In the genomic region with DNA sequence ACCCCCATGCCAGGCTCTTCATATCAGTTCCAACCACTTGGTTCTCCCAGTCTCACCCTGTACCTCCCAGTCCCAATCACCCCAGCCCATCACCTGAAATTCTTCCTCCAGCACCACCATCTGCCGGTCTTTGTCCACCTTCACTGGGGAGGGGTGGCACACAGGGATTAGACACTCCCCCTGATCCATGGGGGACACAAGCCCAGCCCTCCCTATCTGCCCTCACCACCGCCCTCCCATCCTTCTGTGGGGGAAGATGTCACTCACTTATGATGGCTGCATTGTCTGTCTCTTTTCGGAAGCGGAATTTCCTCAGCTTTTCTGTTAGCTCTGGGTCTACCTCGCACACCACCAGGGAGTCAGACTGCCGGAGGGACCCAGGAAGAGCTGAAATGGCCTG, we compare ENCODE assay signal across 9 cellular contexts. TPM values are rescaled to one million over a fixed set of nuclear protein-coding genes. Genes with fewer than 3 reads are reported as not detected.
DNase-seq lines count a peak whose midpoint lies in the region; ATAC-seq lines count a peak whose summit lies in the region.
"Had no signal": no experiment of that assay in that cellular context is flagged by ENCODE, and none has a peak within 500 bp of the region (broad histone marks: within the 10 kb centered on the region; RNA-seq: fewer than 3 reads in every experiment).

No MANE protein-coding gene starts in this region.

- peaks cover 16% of the 10 kb centered on the region for H3K36me3 Mint-ChIP-seq in CD4-positive, CD25-positive, alpha-beta regulatory T cell
- H3K36me3 Mint-ChIP-seq in activated naive CD4-positive, alpha-beta T cell treated with anti-CD3 and anti-CD28 coated beads, Interleukin-2, amount 50 U/mL, for 72 hours, result peaks cover 17 to 37% of the 10 kb centered on the region in 2 donors

- no peaks in the 10 kb centered on the region for H3K9me3 ChIP-seq in CD4-positive, CD25-positive, alpha-beta regulatory T cell (ENCODE audit: control insufficient read depth in 2 of 2, low read length in 2 of 2)
- no peaks in the 10 kb centered on the region for H3K9me3 ChIP-seq in muscle layer of duodenum (ENCODE audit: control insufficient read depth in 1 of 2, low read length in 2 of 2)

- peak; percentile 23 to 25 for ATAC-seq in CD4-positive, CD25-positive, alpha-beta regulatory T cell (ENCODE audit: low read depth in 2 of 2)
- ATAC-seq in HG02981 (IDR thresholded peaks at IDR 0.05; ENCODE audit: unreplicated experiment) (peak; percentile 16), GM18517 (IDR thresholded peaks at IDR 0.05; ENCODE audit: unreplicated experiment) (no peak), GM21390 (IDR thresholded peaks at IDR 0.05; ENCODE audit: unreplicated experiment) (no peak)
- ATAC-seq in activated naive CD4-positive, alpha-beta T cell treated with anti-CD3 and anti-CD28 coated beads, Interleukin-2, amount 50 U/mL, for 72 hours, result peak; percentile 42 to 50

- H3K27ac ChIP-seq in CD4-positive, CD25-positive, alpha-beta regulatory T cell (ENCODE audit: insufficient read depth, low read length, poor library complexity, severe bottlenecking), result peak overlapping the region; percentile 88
- H3K27ac ChIP-seq in muscle layer of duodenum (ENCODE audit: low read length), result peak overlapping the region; percentile 82

- H3K36me3 ChIP-seq in CD4-positive, CD25-positive, alpha-beta regulatory T cell (ENCODE audit: control insufficient read depth, insufficient read depth, low read length), result peaks cover 15% of the 10 kb centered on the region
- H3K36me3 ChIP-seq in muscle layer of duodenum (ENCODE audit: control insufficient read depth in 1 of 2, insufficient read depth in 2 of 2, low read length in 2 of 2), result no peaks in the 10 kb centered on the region

- H3K4me3 Mint-ChIP-seq in CD4-positive, CD25-positive, alpha-beta regulatory T cell, result peak overlapping the region; percentile 94 to 100 (median 99)

- H3K27ac Mint-ChIP-seq in CD4-positive, CD25-positive, alpha-beta regulatory T cell, result peak overlapping the region; percentile 98 to 100 (median 100)
- peak overlapping the region; percentile 95 to 99 for H3K27ac Mint-ChIP-seq in activated naive CD4-positive, alpha-beta T cell treated with anti-CD3 and anti-CD28 coated beads, Interleukin-2, amount 50 U/mL, for 72 hours

- peak in 2 of 3 donors; percentile 24 to 49 for DNase-seq in CD4-positive, CD25-positive, alpha-beta regulatory T cell
- DNase-seq in activated naive CD4-positive, alpha-beta T cell treated with anti-CD3 and anti-CD28 coated beads, Interleukin-2, amount 50 U/mL, for 72 hours (ENCODE audit: low spot score in 2 of 2), result peak in 1 of 2 donors; percentile 31
- DNase-seq in SKM-1 treated with dmso at 0.1 percent for 144 hours (lab: John Stamatoyannopoulos, UW; ENCODE audit: unreplicated experiment) (no peak), NCI-H446 treated with DMSO at 0.1 percent for 48 hours (lab: John Stamatoyannopoulos, UW) (no peak)

- no peaks in the 10 kb centered on the region for H3K27me3 ChIP-seq in CD4-positive, CD25-positive, alpha-beta regulatory T cell (ENCODE audit: control insufficient read depth, insufficient read depth, low read length)
- H3K27me3 ChIP-seq in muscle layer of duodenum (ENCODE audit: low read depth, low read length), result no peaks in the 10 kb centered on the region

- H3K4me1 ChIP-seq in CD4-positive, CD25-positive, alpha-beta regulatory T cell (ENCODE audit: control insufficient read depth, insufficient read depth, low read length, poor library complexity, severe bottlenecking), result peaks cover 57% of the 10 kb centered on the region
- H3K4me1 ChIP-seq in muscle layer of duodenum (ENCODE audit: control insufficient read depth in 1 of 2, insufficient read depth in 2 of 2, low read length in 2 of 2), result no peaks in the 10 kb centered on the region

- H3K4me1 Mint-ChIP-seq in CD4-positive, CD25-positive, alpha-beta regulatory T cell, result peaks cover 6 to 80% (median 38%) of the 10 kb centered on the region in 4 donors

- H3K9me3 Mint-ChIP-seq in CD4-positive, CD25-positive, alpha-beta regulatory T cell, result no peaks in the 10 kb centered on the region
- H3K9me3 Mint-ChIP-seq in activated naive CD4-positive, alpha-beta T cell treated with anti-CD3 and anti-CD28 coated beads, Interleukin-2, amount 50 U/mL, for 72 hours, result no peaks in the 10 kb centered on the region

- peak overlapping the region; percentile 90 for H3K4me3 ChIP-seq in CD4-positive, CD25-positive, alpha-beta regulatory T cell (ENCODE audit: low read depth, low read length)
- H3K4me3 ChIP-seq in muscle layer of duodenum (ENCODE audit: low read depth in 1 of 2, low read length in 2 of 2), result peak overlapping the region; percentile 36 to 68

- peaks cover 4% of the 10 kb centered on the region for H3K27me3 Mint-ChIP-seq in CD4-positive, CD25-positive, alpha-beta regulatory T cell

RNA-seq across cellular contexts. Expression of a gene that starts 0.7 kb away (rescaled TPM):
- 512 TPM for total RNA-seq in CD4-positive, CD25-positive, alpha-beta regulatory T cell
- 1,000 to 10,000 TPM; 1,343 to 1,906 (median 1,706) TPM for polyA plus RNA-seq in CD4-positive, CD25-positive, alpha-beta regulatory T cell
- 100 to 1,000 TPM; 315 to 372 TPM for total RNA-seq in activated naive CD4-positive, alpha-beta T cell treated with anti-CD3 and anti-CD28 coated beads, Interleukin-2, amount 50 U/mL, for 72 hours
- total RNA-seq: NCI-H460 had no signal

RNA-seq across cellular contexts. Expression of a gene that starts 7.1 kb away (rescaled TPM):
- total RNA-seq in CD4-positive, CD25-positive, alpha-beta regulatory T cell, result 78.9 TPM
- 1 to 10 TPM; 5.7 to 9.9 (median 6.5) TPM for polyA plus RNA-seq in CD4-positive, CD25-positive, alpha-beta regulatory T cell
- total RNA-seq in activated naive CD4-positive, alpha-beta T cell treated with anti-CD3 and anti-CD28 coated beads, Interleukin-2, amount 50 U/mL, for 72 hours, result 10 to 100 TPM; 42.1 to 56.1 TPM

RNA-seq across cellular contexts. Expression of a gene that starts 14.5 kb away (rescaled TPM):
- 4.9 TPM for total RNA-seq in CD4-positive, CD25-positive, alpha-beta regulatory T cell
- polyA plus RNA-seq in CD4-positive, CD25-positive, alpha-beta regulatory T cell, result 1 to 10 TPM; 2.1 to 4.9 (median 3.1) TPM
- total RNA-seq in activated naive CD4-positive, alpha-beta T cell treated with anti-CD3 and anti-CD28 coated beads, Interleukin-2, amount 50 U/mL, for 72 hours, result 10 to 100 TPM in 1 of 2 donors, 1 to 10 TPM in 1; 5.3 to 11.2 TPM

RNA-seq across cellular contexts. Expression of a gene that starts 39.0 kb away (rescaled TPM):
- not detected for total RNA-seq in CD4-positive, CD25-positive, alpha-beta regulatory T cell
- polyA plus RNA-seq in CD4-positive, CD25-positive, alpha-beta regulatory T cell, result not detected
- 1 to 10 TPM in 1 of 2 donors, not detected in 1; 1.8 TPM for total RNA-seq in activated naive CD4-positive, alpha-beta T cell treated with anti-CD3 and anti-CD28 coated beads, Interleukin-2, amount 50 U/mL, for 72 hours
- total RNA-seq: NCI-H460 had no signal

RNA-seq across cellular contexts. Expression of a gene that starts 55.7 kb away (rescaled TPM):
- 138 TPM for total RNA-seq in CD4-positive, CD25-positive, alpha-beta regulatory T cell
- 10 to 100 TPM; 35.0 to 46.7 (median 39.0) TPM for polyA plus RNA-seq in CD4-positive, CD25-positive, alpha-beta regulatory T cell
- total RNA-seq in activated naive CD4-positive, alpha-beta T cell treated with anti-CD3 and anti-CD28 coated beads, Interleukin-2, amount 50 U/mL, for 72 hours, result 10 to 100 TPM; 42.2 to 58.2 TPM

Comparison
In these comparisons a context has a peak if more than half of its experiments do, and no peak if none do; other contexts are left out.
1. ATAC-seq: peak in CD4-positive, CD25-positive, alpha-beta regulatory T cell (2 of 2), HG02981 (single experiment) and activated naive CD4-positive, alpha-beta T cell treated with anti-CD3 and anti-CD28 coated beads, Interleukin-2, amount 50 U/mL, for 72 hours (2 of 2); none in GM18517 (single experiment) and GM21390 (single experiment).
2. DNase-seq: peak in CD4-positive, CD25-positive, alpha-beta regulatory T cell (2 of 3); none in SKM-1 treated with dmso at 0.1 percent for 144 hours (single experiment) and NCI-H446 treated with DMSO at 0.1 percent for 48 hours (single experiment).